9 cellular contexts compared by ENCODE assay signal in the genomic region with DNA sequence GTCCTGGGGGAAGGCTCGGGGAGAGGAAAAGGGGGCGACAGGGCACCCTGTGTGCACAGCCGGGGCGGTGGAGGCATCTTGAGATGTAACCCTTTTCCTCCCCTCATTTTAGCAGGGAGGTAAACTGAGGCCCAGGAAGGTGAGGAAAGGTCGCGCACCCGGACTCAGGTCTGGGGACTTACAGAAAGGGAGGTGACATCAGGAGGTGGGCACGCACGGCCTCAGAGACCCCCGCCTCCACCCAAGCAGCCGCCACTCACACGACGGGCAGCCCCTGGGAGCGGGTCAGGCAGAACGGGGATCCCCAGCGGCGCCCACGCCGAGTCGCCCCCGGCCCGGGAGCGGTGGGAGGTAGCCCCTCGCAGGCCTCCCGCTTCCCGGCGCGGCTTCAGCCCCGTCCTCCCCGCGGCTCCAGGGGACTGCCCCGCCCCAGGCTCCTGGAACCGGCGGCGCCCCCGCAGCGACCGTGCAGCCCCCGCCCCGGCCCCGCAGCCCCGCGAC. TPM values are rescaled to one million over a fixed set of nuclear protein-coding genes. Genes with fewer than 3 reads are reported as not detected.
DNase-seq lines count a peak whose midpoint lies in the region; ATAC-seq and TF ChIP-seq lines count a peak whose summit lies in the region.
"Had no signal": no experiment of that assay in that cellular context is flagged by ENCODE, and none has a peak within 500 bp of the region (broad histone marks: within the 10 kb centered on the region; RNA-seq: fewer than 3 reads in every experiment).

No MANE protein-coding gene starts in this region.

- peak overlapping the region; percentile 85 for H3K4me2 ChIP-seq in GM23338

- H3K9me2 ChIP-seq in GM23338 (ENCODE audit: insufficient read depth): no peaks in the 10 kb centered on the region

- CTCF ChIA-PET in RWPE1 (lab: Yijun Ruan, JAX): interaction anchor here (0.7 to 1.6 kb wide), 3 partner anchors 7 to 33 kb away, joined by 4 to 8 read pairs (median 5); no protein-coding TSS in a partner anchor

- H3K27me3 ChIP-seq in CD4-positive, CD25-positive, alpha-beta regulatory T cell (ENCODE audit: control insufficient read depth, insufficient read depth, low read length): no peaks in the 10 kb centered on the region
- H3K27me3 ChIP-seq in GM23338 (ENCODE audit: insufficient read depth): no peaks in the 10 kb centered on the region
- H3K27me3 ChIP-seq in prostate gland (replicated peaks; ENCODE audit: insufficient read depth): no peaks in the 10 kb centered on the region

- 2% methylated on average over 7 of the region's 43 CpGs for whole genome bisulfite sequencing in prostate gland

- H3K27ac ChIP-seq in CD4-positive, CD25-positive, alpha-beta regulatory T cell (ENCODE audit: insufficient read depth, low read length, poor library complexity, severe bottlenecking): no peak overlapping the region
- no peak overlapping the region for H3K27ac ChIP-seq in GM23338 (ENCODE audit: low read depth)
- peak overlapping the region; percentile 71 for H3K27ac ChIP-seq in RWPE1
- peak overlapping the region; percentile 86 for H3K27ac ChIP-seq in prostate gland

- H3K9me3 ChIP-seq in CD4-positive, CD25-positive, alpha-beta regulatory T cell (ENCODE audit: control insufficient read depth in 2 of 2, low read length in 2 of 2): no peaks in the 10 kb centered on the region
- H3K9me3 ChIP-seq in prostate gland: no peaks in the 10 kb centered on the region

- no peak for TF ChIP-seq POLR2A in prostate gland (IDR thresholded peaks at IDR 0.05)

- H3K4me3 Mint-ChIP-seq in CD4-positive, CD25-positive, alpha-beta regulatory T cell: peak overlapping the region; percentile 90 to 96 (median 92)
- H3K4me3 Mint-ChIP-seq in GM23338: peak overlapping the region; percentile 83

- H2AFZ ChIP-seq in GM23338: no peak overlapping the region

- DNase-seq in CD4-positive, CD25-positive, alpha-beta regulatory T cell: no peak
- DNase-seq in GM23338 (ENCODE audit: low spot score): no peak
- DNase-seq in RWPE1 (ENCODE audit: low spot score): no peak
- no peak for DNase-seq in prostate gland (ENCODE audit: low spot score)
- no peak for DNase-seq in NCI-H2196 treated with DMSO at 0.1 percent for 48 hours (lab: John Stamatoyannopoulos, UW; ENCODE audit: unreplicated experiment)
- no peak for DNase-seq in activated gamma-delta T cell (lab: John Stamatoyannopoulos, UW)
- DNase-seq in anterior cingulate cortex (lab: John Stamatoyannopoulos, UW): no peak

- no peaks in the 10 kb centered on the region for H3K36me3 ChIP-seq in CD4-positive, CD25-positive, alpha-beta regulatory T cell (ENCODE audit: control insufficient read depth, insufficient read depth, low read length)
- H3K36me3 ChIP-seq in GM23338 (ENCODE audit: insufficient read depth) (no peaks in the 10 kb centered on the region), prostate gland (no peaks in the 10 kb centered on the region)

- peak overlapping the region in 2 of 3 donors; percentile 88 to 89 for H3K27ac Mint-ChIP-seq in CD4-positive, CD25-positive, alpha-beta regulatory T cell
- H3K27ac Mint-ChIP-seq in GM23338: no peak overlapping the region

- H3K4me3 ChIP-seq in CD4-positive, CD25-positive, alpha-beta regulatory T cell (ENCODE audit: low read depth, low read length): peak overlapping the region; percentile 53
- H3K4me3 ChIP-seq in GM23338 (peak overlapping the region; percentile 73), prostate gland (peak overlapping the region; percentile 93 to 96)

- H3K27me3 Mint-ChIP-seq in CD4-positive, CD25-positive, alpha-beta regulatory T cell: no peaks in the 10 kb centered on the region
- peaks cover 2% of the 10 kb centered on the region for H3K27me3 Mint-ChIP-seq in GM23338 (ENCODE audit: insufficient read depth, low read depth, poor library complexity)

- peaks cover 17% of the 10 kb centered on the region for H3K4me1 ChIP-seq in CD4-positive, CD25-positive, alpha-beta regulatory T cell (ENCODE audit: control insufficient read depth, insufficient read depth, low read length, poor library complexity, severe bottlenecking)
- peaks cover 3% of the 10 kb centered on the region; the same call in 1 of the 2 replicates for H3K4me1 ChIP-seq in GM23338 (ENCODE audit: insufficient read depth)
- no peaks in the 10 kb centered on the region for H3K4me1 ChIP-seq in prostate gland (replicated peaks)

- peaks cover 0 to 39% (median 11%) of the 10 kb centered on the region in 4 donors for H3K4me1 Mint-ChIP-seq in CD4-positive, CD25-positive, alpha-beta regulatory T cell
- no peaks in the 10 kb centered on the region; the same call in 2 of the 3 replicates for H3K4me1 Mint-ChIP-seq in GM23338

- H3K36me3 Mint-ChIP-seq in CD4-positive, CD25-positive, alpha-beta regulatory T cell: no peaks in the 10 kb centered on the region
- H3K36me3 Mint-ChIP-seq in GM23338 (ENCODE audit: low read depth): no peaks in the 10 kb centered on the region

- no peaks in the 10 kb centered on the region for H3K9me3 Mint-ChIP-seq in CD4-positive, CD25-positive, alpha-beta regulatory T cell
- H3K9me3 Mint-ChIP-seq in GM23338: peaks cover 3% of the 10 kb centered on the region; the same call in 1 of the 3 replicates

- TF ChIP-seq CTCF in GM23338 (conservative IDR thresholded peaks at IDR 0.05; ENCODE audit: low read depth in 2 of 2) (no peak), RWPE1 (conservative IDR thresholded peaks at IDR 0.05; ENCODE audit: low read depth) (no peak), prostate gland (IDR thresholded peaks at IDR 0.05) (no peak)

- peaks cover 45% of the 10 kb centered on the region for H3K79me2 ChIP-seq in GM23338 (replicated peaks; ENCODE audit: insufficient read depth)

- 0 out of 2 replicates have a peak, but pooled peaks cover 3% of the 10 kb centered on the region for H3F3A ChIP-seq in GM23338 (replicated peaks; ENCODE audit: low read depth)

- H4K20me1 ChIP-seq in GM23338 (replicated peaks; ENCODE audit: insufficient read depth): peaks cover 3% of the 10 kb centered on the region; the same call in 1 of the 2 replicates

- ATAC-seq in CD4-positive, CD25-positive, alpha-beta regulatory T cell (ENCODE audit: low read depth in 2 of 2): no peak
- ATAC-seq in GM23338 (peak; percentile 43), esophagus mucosa (peak; percentile 2)

- POLR2A ChIA-PET in RWPE1 (lab: Yijun Ruan, JAX; ENCODE audit: low non-redundant PET): no interaction called here

- intact Hi-C loops in prostate gland (cut with DNase I): loop anchor here (1.0 kb wide), 1 partner anchor 33 kb away; no protein-coding TSS in a partner anchor

TF ChIP-seq in GM23338, 12 proteins besides CTCF, POLR2A, EP300 and RAD21:
- no peak for TF ChIP-seq NANOG (IDR thresholded peaks at IDR 0.05; ENCODE audit: borderline replicate concordance)

RNA-seq across cellular contexts. Expression of gene PIP5K1C, which starts 0.5 kb away (rescaled TPM):
- total RNA-seq in CD4-positive, CD25-positive, alpha-beta regulatory T cell: 28.1 TPM
- 1 to 10 TPM; 3.8 to 5.7 (median 4.2) TPM for polyA plus RNA-seq in CD4-positive, CD25-positive, alpha-beta regulatory T cell
- total RNA-seq in GM23338 (2014; rRNA removed; shearing (Covaris generic)): 35.2 and 46.7 TPM in 2 replicates
- polyA plus RNA-seq in GM23338 (2016; fragmentation: Nextera tagmentation; extraction: Ambion mirVana): 11.8 and 13.5 TPM in 2 replicates
- total RNA-seq in esophagus mucosa (16.4 TPM), prostate gland (10 to 100 TPM; 34.3 to 75.5 TPM)

RNA-seq across cellular contexts. Expression of gene TJP3, which starts 8.4 kb away (rescaled TPM):
- 20.6 TPM for total RNA-seq in CD4-positive, CD25-positive, alpha-beta regulatory T cell
- 10 to 100 TPM; 22.9 to 34.4 (median 29.9) TPM for polyA plus RNA-seq in CD4-positive, CD25-positive, alpha-beta regulatory T cell
- total RNA-seq in GM23338 (2014; rRNA removed; shearing (Covaris generic)): 19.8 and 23.9 TPM in 2 replicates
- polyA plus RNA-seq in GM23338 (2016; fragmentation: Nextera tagmentation; extraction: Ambion mirVana): 14.1 and 18.2 TPM in 2 replicates
- total RNA-seq in esophagus mucosa: 40.9 TPM
- 10 to 100 TPM; 14.6 to 17.8 TPM for total RNA-seq in prostate gland
- total RNA-seq: pulmonary artery endothelial cell had no signal

Comparison
In these comparisons a context has a peak if more than half of its experiments do, and no peak if none do; other contexts are left out.
1. ATAC-seq: peak in GM23338 (single experiment) and esophagus mucosa (single experiment); none in CD4-positive, CD25-positive, alpha-beta regulatory T cell (0 of 2).
2. H3K27ac ChIP-seq: peak in RWPE1 (single experiment) and prostate gland (2 of 2); none in CD4-positive, CD25-positive, alpha-beta regulatory T cell (single experiment) and GM23338 (single experiment).
3. Peak in every context shown above with its lines, with median percentiles within 50 percentile points of each other: H3K4me3 ChIP-seq.